Comparison of ENCODE assay signal across 18 cellular contexts in the genomic region with DNA sequence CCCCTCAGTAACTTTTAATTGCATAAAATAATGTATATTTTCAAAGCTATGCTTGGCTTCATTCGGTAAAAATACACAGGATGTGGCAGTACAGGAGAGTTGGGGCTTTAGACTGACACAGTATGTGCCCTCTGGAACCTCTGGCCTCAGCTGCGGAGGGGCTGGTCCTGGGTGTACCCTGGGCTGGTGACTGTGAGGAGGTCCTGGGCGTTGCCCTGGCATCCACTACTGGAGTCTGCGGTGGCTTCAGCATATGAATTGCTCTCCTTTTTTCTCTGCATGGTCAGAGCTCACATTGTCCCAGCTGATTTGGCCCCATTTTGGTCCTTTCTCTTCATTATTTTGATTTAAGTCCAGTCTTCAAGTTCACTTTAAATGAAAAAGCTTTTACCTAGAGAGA. TPM values are rescaled to one million over a fixed set of nuclear protein-coding genes. Genes with fewer than 3 reads are reported as not detected.
A peak's percentile ranks its signal among the peaks of the same experiment; 100 is the strongest.
DNase-seq lines count a peak whose midpoint lies in the region; ATAC-seq, FAIRE-seq and TF ChIP-seq lines count a peak whose summit lies in the region.
"Had no signal": no experiment of that assay in that cellular context is flagged by ENCODE, and none has a peak within 500 bp of the region (broad histone marks: within the 10 kb centered on the region; RNA-seq: fewer than 3 reads in every experiment).

No MANE protein-coding gene starts in this region.

- WGBS in IMR-90 (ENCODE audit: extremely low coverage in 2 of 2, insufficient read length in 1 of 2), 2 experiments = 100% methylated on average over 2 of the region's 4 CpGs; no CpG with 5 or more reads in 1 of the 2 experiments
- WGBS in GM12878 (ENCODE audit: insufficient coverage, insufficient replicate concordance, low lambda C conversion rate, missing lambda C conversion rate) = 63% methylated on average over 4 of the region's 4 CpGs
- 93 to 94% methylated on average over 4 of the region's 4 CpGs for WGBS in testis, 2 donors

- peak overlapping the region; percentile 48; the same call in 1 of the 2 replicates for H3K18ac ChIP-seq in IMR-90 (ENCODE audit: low read depth, low read length)

- H2AK9ac ChIP-seq in IMR-90 (replicated peaks; ENCODE audit: low read depth, low read length, poor library complexity) = no peak overlapping the region

- SMC1A ChIA-PET in GM12878 (lab: Charles Lee; ENCODE audit: uncharacterized antibody, unreplicated experiment) = interaction anchor here (1.0 to 5.1 kb wide), 4 partner anchors 11 to 285 kb away, joined by 3 to 15 read pairs (median 4); no protein-coding TSS in a partner anchor

- RAD21 ChIA-PET in GM12878 (lab: Charles Lee; ENCODE audit: unreplicated experiment) = interaction anchor here (2.0 kb wide), 1 partner anchor 232 kb away, joined by 8 read pairs; no protein-coding TSS in a partner anchor

- no peaks in the 10 kb centered on the region for H3K79me2 ChIP-seq in GM12878 (ENCODE audit: control insufficient read depth, insufficient read depth, low read length)

- no peak overlapping the region for H3K56ac ChIP-seq in IMR-90 (ENCODE audit: extremely low read depth, insufficient read depth, low read length)

- H3K79me1 ChIP-seq in IMR-90 (ENCODE audit: low read depth in 1 of 2, low read length in 2 of 2) = no peaks in the 10 kb centered on the region

- H3K4ac ChIP-seq in IMR-90 (ENCODE audit: low read depth, low read length) = peak overlapping the region; percentile 72; the same call in 1 of the 2 replicates

- H2AK5ac ChIP-seq in IMR-90 (ENCODE audit: low read depth, low read length) = peak overlapping the region; percentile 84; the same call in 1 of the 2 replicates

- H3K27ac ChIP-seq in IMR-90 (ENCODE audit: insufficient read depth, low read length) (no peak overlapping the region; the same call in 1 of the 2 replicates), GM12878 (ENCODE audit: control insufficient read depth, insufficient read depth) (no peak overlapping the region), thoracic aorta (peak overlapping the region; percentile 27 to 84), testis (no peak overlapping the region)
- H3K27ac ChIP-seq: C4-2B, HL-60 had no signal

- peaks cover 11% of the 10 kb centered on the region; the same call in 1 of the 2 replicates for H3K9me1 ChIP-seq in IMR-90 (ENCODE audit: insufficient read depth, low read length)

- H3K14ac ChIP-seq in IMR-90 (replicated peaks; ENCODE audit: low read depth, low read length) = peak overlapping the region; percentile 63

- TF ChIP-seq CTCF in IMR-90 (conservative IDR thresholded peaks at IDR 0.05; ENCODE audit: low read depth, low read length) = no peak
- no peak for TF ChIP-seq CTCF in GM12878 (IDR thresholded peaks at IDR 0.05 in 2 of 3, conservative IDR thresholded peaks at IDR 0.05 in 1 of 3; ENCODE audit: control insufficient read depth in 2 of 3, extremely low read depth in 1 of 3, insufficient read depth in 1 of 3, low read depth in 3 of 3, low read length in 3 of 3)
- TF ChIP-seq CTCF in thoracic aorta (IDR thresholded peaks at IDR 0.05) = no peak
- no peak for TF ChIP-seq CTCF in foreskin fibroblast (IDR thresholded peaks at IDR 0.05; ENCODE audit: low read depth, low read length)
- no peak for TF ChIP-seq CTCF in testis (IDR thresholded peaks at IDR 0.05)

- H3K9ac ChIP-seq in IMR-90 (ENCODE audit: low read depth, low read length) = no peak overlapping the region
- H3K9ac ChIP-seq in GM12878 (ENCODE audit: control insufficient read depth, insufficient read depth, low read length) = no peak overlapping the region

- peak overlapping the region; percentile 71 for H4K91ac ChIP-seq in IMR-90 (ENCODE audit: insufficient read depth, low read depth, low read length)

- H2BK20ac ChIP-seq in IMR-90 (ENCODE audit: low read depth, low read length) = peak overlapping the region; percentile 63

- intact Hi-C loops in IMR-90 (cut with micrococcal nuclease) (loop anchor here (5.0 kb wide), 1 partner anchor 96 kb away; no protein-coding TSS in a partner anchor), GM12878 (cut with micrococcal nuclease; ENCODE audit: unreplicated experiment) (loop anchor here (2.0 to 10.0 kb wide), 2 partner anchors 153 to 285 kb away; no protein-coding TSS in a partner anchor), testis (cut with DNase I; ENCODE audit: low total_unique reads) (no loop called here)

- H2BK120ac ChIP-seq in IMR-90 (ENCODE audit: low read depth, low read length) = peak overlapping the region; percentile 78

- POLR2A ChIA-PET in IMR-90 (lab: Charles Lee; ENCODE audit: unreplicated experiment) = no interaction called here
- POLR2A ChIA-PET in GM12878 (lab: Charles Lee) = no interaction called here

- H2BK15ac ChIP-seq in IMR-90 (ENCODE audit: low read depth, low read length) = no peak overlapping the region

- TF ChIP-seq POLR2A in IMR-90 (IDR thresholded peaks at IDR 0.05; ENCODE audit: low read depth, low read length) (no peak), GM12878 (IDR thresholded peaks at IDR 0.05; ENCODE audit: low read depth, low read length) (no peak), testis (IDR thresholded peaks at IDR 0.05) (no peak)

- peaks cover 3% of the 10 kb centered on the region for H3K9me3 ChIP-seq in IMR-90 (ENCODE audit: control insufficient read depth, insufficient read depth, low read length)
- H3K9me3 ChIP-seq in GM12878 (replicated peaks; ENCODE audit: control insufficient read depth, insufficient read depth, low read length) = no peaks in the 10 kb centered on the region
- no peaks in the 10 kb centered on the region for H3K9me3 ChIP-seq in thoracic aorta
- no peaks in the 10 kb centered on the region for H3K9me3 ChIP-seq in testis
- H3K9me3 ChIP-seq: Caco-2 had no signal

- H4K20me1 ChIP-seq in IMR-90 (ENCODE audit: insufficient read depth, low read length) (no peaks in the 10 kb centered on the region), GM12878 (ENCODE audit: control insufficient read depth, insufficient read depth) (no peaks in the 10 kb centered on the region)

- H3K4me1 ChIP-seq in IMR-90 (ENCODE audit: control insufficient read depth, insufficient read depth, low read length) (peaks cover 14% of the 10 kb centered on the region), GM12878 (ENCODE audit: control insufficient read depth, insufficient read depth, low read length) (no peaks in the 10 kb centered on the region), thoracic aorta (ENCODE audit: control insufficient read depth in 1 of 2, low read depth in 2 of 2) (peaks cover 12 to 32% of the 10 kb centered on the region in 2 donors), testis (peaks cover 5% of the 10 kb centered on the region)
- H3K4me1 ChIP-seq: Caco-2, HAP-1 had no signal

- ATAC-seq in IMR-90 (ENCODE audit: low read depth) (no peak), GM12878 (peak; percentile 25; the same call in 2 of the 3 replicates), thoracic aorta (ENCODE audit: insufficient number of reproducible peaks, low FRiP score, low read depth) (no peak), HG02610 (IDR thresholded peaks at IDR 0.05; ENCODE audit: unreplicated experiment) (no peak), HG03095 (IDR thresholded peaks at IDR 0.05; ENCODE audit: unreplicated experiment) (no peak)

- DNase-seq in IMR-90 (no peak), GM12878 (ENCODE audit: low read depth, low spot score) (no peak), mesenteric fat pad (ENCODE audit: low spot score) (peak; percentile 79), thoracic aorta (ENCODE audit: low spot score) (no peak), foreskin fibroblast (no peak), testis (no peak)
- DNase-seq: CD4-positive, alpha-beta T cell; DMS79 treated with DMSO at 0.1 percent for 48 hours; GF-D8 had no signal

- no peaks in the 10 kb centered on the region for H3K27me3 ChIP-seq in IMR-90 (ENCODE audit: control insufficient read depth, insufficient read depth, low read length)
- H3K27me3 ChIP-seq in GM12878 (replicated peaks in 1 of 2; ENCODE audit: control insufficient read depth in 2 of 2, insufficient read depth in 2 of 2, low read length in 1 of 2) = no peaks in the 10 kb centered on the region
- H3K27me3 ChIP-seq in thoracic aorta (replicated peaks; ENCODE audit: insufficient read depth) = no peaks in the 10 kb centered on the region
- H3K27me3 ChIP-seq in testis = no peaks in the 10 kb centered on the region

- in situ Hi-C loops in IMR-90 (cut with MboI; ENCODE audit: low sequenced_read_pairs) = no loop called here
- in situ Hi-C loops in GM12878 (cut with MboI) = no loop called here

- no peaks in the 10 kb centered on the region for H3K36me3 ChIP-seq in IMR-90 (ENCODE audit: control insufficient read depth, insufficient read depth, low read length)
- no peaks in the 10 kb centered on the region for H3K36me3 ChIP-seq in GM12878 (ENCODE audit: control insufficient read depth in 2 of 2, insufficient read depth in 2 of 2, low read length in 1 of 2)
- no peaks in the 10 kb centered on the region for H3K36me3 ChIP-seq in thoracic aorta
- H3K36me3 ChIP-seq in testis (ENCODE audit: low read depth, missing control alignments) = no peaks in the 10 kb centered on the region
- H3K36me3 ChIP-seq: HAP-1 had no signal

- BruUV-seq in IMR-90 (replicated peaks; lab: Mats Ljungman, UMichigan) (no TSS peak), GM12878 (replicated peaks; lab: Mats Ljungman, UMichigan) (no TSS peak)

- FAIRE-seq in GM12878 (lab: Jason Lieb, UNC) = no peak
- FAIRE-seq: A204.1, D721Med had no signal

- no peak overlapping the region for H2AFZ ChIP-seq in IMR-90 (replicated peaks; ENCODE audit: low read length, poor library complexity)
- H2AFZ ChIP-seq in GM12878 (ENCODE audit: control insufficient read depth, low read depth, low read length) = no peak overlapping the region

- TF ChIP-seq RAD21 in IMR-90 (IDR thresholded peaks at IDR 0.05; ENCODE audit: low read length) (no peak), GM12878 (IDR thresholded peaks at IDR 0.05; ENCODE audit: insufficient read depth, low read depth, low read length) (no peak)

- dilution Hi-C loops in IMR-90 (cut with HindIII; ENCODE audit: low sequenced_read_pairs, unreplicated experiment) = no loop called here

- CTCF ChIA-PET in IMR-90 (lab: Yijun Ruan, JAX) (interaction anchor here (0.8 to 2.1 kb wide), 2 partner anchors 12 to 177 kb away, joined by 3 to 6 read pairs; no protein-coding TSS in a partner anchor), GM12878 (lab: Yijun Ruan, JAX) (interaction anchor here (1.0 to 2.9 kb wide), 9 partner anchors 10 to 286 kb away, joined by 3 to 11 read pairs (median 4); no protein-coding TSS in a partner anchor)

- no peak for TF ChIP-seq EP300 in GM12878 (IDR thresholded peaks at IDR 0.05; ENCODE audit: borderline replicate concordance in 1 of 2, control insufficient read depth in 1 of 2, low read depth in 2 of 2, low read length in 2 of 2)

- H4K5ac ChIP-seq in IMR-90 (ENCODE audit: low read depth, low read length) = no peak overlapping the region

- peak overlapping the region; percentile 43 for H2BK5ac ChIP-seq in IMR-90 (ENCODE audit: low read depth, low read length, poor library complexity, severe bottlenecking)

- H3K4me3 ChIP-seq in IMR-90 (ENCODE audit: insufficient read depth, low read depth, low read length) (no peak overlapping the region), GM12878 (no peak overlapping the region), thoracic aorta (no peak overlapping the region), foreskin fibroblast (ENCODE audit: low read depth in 1 of 2, low read length in 2 of 2) (no peak overlapping the region), testis (no peak overlapping the region)
- H3K4me3 ChIP-seq: HAP-1, K562 had no signal

- H4K8ac ChIP-seq in IMR-90 (ENCODE audit: low read depth in 2 of 2, low read length in 2 of 2) = 0 out of 4 replicates have a peak overlapping the region, but pooled peaks of 1 of the 2 experiments have one; percentile 10

- H3K4me2 ChIP-seq in IMR-90 (ENCODE audit: low read depth, low read length) = no peak overlapping the region
- no peak overlapping the region for H3K4me2 ChIP-seq in GM12878 (ENCODE audit: control insufficient read depth, insufficient read depth)

- H3K23ac ChIP-seq in IMR-90 (ENCODE audit: low read depth, low read length) = no peak overlapping the region

RNA-seq across cellular contexts. Expression of gene CORO2B, which starts 40.5 kb away (rescaled TPM):
- total RNA-seq in IMR-90 (2012; rRNA removed) = 9.3 and 9.7 TPM in 2 replicates
- polyA plus RNA-seq in IMR-90 (2012; rRNA removed) = 39.3 and 43.2 TPM in 2 replicates
- polyA plus RNA-seq in IMR-90 (2012; cell fraction: cytosol; rRNA removed) = 29.1 and 32.4 TPM in 2 replicates
- 24.4 and 27.5 TPM in 2 replicates for polyA plus RNA-seq in IMR-90 (2012; cell fraction: nucleus; rRNA removed; ENCODE audit: low replicate concordance)
- 0.56 TPM in 2 replicates for total RNA-seq in GM12878 (2013; cell fraction: nucleolus; rRNA removed)
- total RNA-seq in GM12878 (2014; rRNA removed) = 0.11 and 0.16 TPM in 2 replicates
- 0.05 and 0.09 TPM in 2 replicates for total RNA-seq in GM12878 (2014; rRNA removed; fragmentation: Illumina TruSeq; extraction: Trizol)
- 0.05 and 0.27 TPM in 2 replicates for total RNA-seq in GM12878 (2021)
- not detected for polyA plus RNA-seq in GM12878 (2011; ENCODE audit: low read depth)
- 0.39 and 0.73 TPM in 2 replicates for polyA plus RNA-seq in GM12878 (2011; rRNA removed)
- polyA plus RNA-seq in GM12878 (2011; cell fraction: cytosol; rRNA removed) = 0.64 and 0.95 TPM in 2 replicates
- 1.0 and 1.3 TPM in 2 replicates for polyA plus RNA-seq in GM12878 (2011; cell fraction: nucleus; rRNA removed)
- not detected in 2 replicates for polyA plus RNA-seq in GM12878 (2012)
- 0.22 and 0.33 TPM in 2 replicates for polyA plus RNA-seq in GM12878 (2014; fragmentation: Illumina TruSeq; extraction: Trizol)
- not detected for polyA plus RNA-seq in GM12878 (2014; fragmentation: Nextera tagmentation; extraction: Ambion mirVana)
- polyA plus RNA-seq in GM12878 (2014; rRNA removed) = 0.14 and 0.38 TPM in 2 replicates
- not detected for polyA plus RNA-seq in GM12878 (2016; fragmentation: Nextera tagmentation; extraction: Ambion mirVana)
- 0.29 and 0.67 TPM in 2 replicates for polyA minus RNA-seq in GM12878 (2011; rRNA and poly(A)+ RNA removed)
- 0.27 and 0.62 TPM in 2 replicates for polyA minus RNA-seq in GM12878 (2011; cell fraction: cytosol; rRNA and poly(A)+ RNA removed)
- 0.19 and 0.48 TPM in 2 replicates for polyA minus RNA-seq in GM12878 (2011; cell fraction: nucleus; rRNA and poly(A)+ RNA removed)
- 4.9 TPM for total RNA-seq in mesenteric fat pad
- 1 to 10 TPM; 4.3 to 8.5 TPM for total RNA-seq in thoracic aorta
- 1 to 10 TPM; 1.4 to 2.2 TPM for total RNA-seq in testis
- 4.3 TPM for polyA plus RNA-seq in testis (ENCODE audit: insufficient read depth, low read depth, low replicate concordance)
- total RNA-seq: CD4-positive, alpha-beta T cell; K562 had no signal
- polyA plus RNA-seq: K562 had no signal

Comparison
In these comparisons a context has a peak if more than half of its experiments do, and no peak if none do; other contexts are left out.
1. H3K27ac ChIP-seq: peak in thoracic aorta (2 of 2); none in IMR-90 (single experiment), GM12878 (single experiment) and testis (0 of 2).